In genomic region chr15:77014137-77015081, GRCh38 we compare ENCODE assay signal across 9 cellular contexts. TPM values are rescaled to one million over a fixed set of nuclear protein-coding genes. Genes with fewer than 3 reads are reported as not detected.
A peak's percentile ranks its signal among the peaks of the same experiment; 100 is the strongest.
DNase-seq lines count a peak whose midpoint lies in the region; ATAC-seq, FAIRE-seq and TF ChIP-seq lines count a peak whose summit lies in the region.
"Had no signal": no experiment of that assay in that cellular context is flagged by ENCODE, and none has a peak within 500 bp of the region (broad histone marks: within the 10 kb centered on the region; RNA-seq: fewer than 3 reads in every experiment).

No MANE protein-coding gene starts in this region.

- peak; percentile 57 for DNase-seq in GM18507 (ENCODE audit: extremely low spot score, insufficient read length, low read depth)
- peak; percentile 39 for DNase-seq in SIG-M5 (lab: John Stamatoyannopoulos, UW)
- no peak for DNase-seq in naive thymus-derived CD4-positive, alpha-beta T cell
- no peak for DNase-seq in RPMI8226
- no peak for DNase-seq in NCI-H2196 treated with DMSO at 0.1 percent for 48 hours (lab: John Stamatoyannopoulos, UW; ENCODE audit: unreplicated experiment)
- no peak for DNase-seq in testis
- DNase-seq in progenitor cell of endocrine pancreas (ENCODE audit: low spot score, unreplicated experiment) = no peak

- peak overlapping the region; percentile 87 to 97 (median 95) for H3K27ac Mint-ChIP-seq in naive thymus-derived CD4-positive, alpha-beta T cell
- H3K27ac Mint-ChIP-seq in progenitor cell of endocrine pancreas = no peak overlapping the region

- H3K4me3 Mint-ChIP-seq in naive thymus-derived CD4-positive, alpha-beta T cell = peak overlapping the region; percentile 27 to 91 (median 74)
- H3K4me3 Mint-ChIP-seq in progenitor cell of endocrine pancreas (ENCODE audit: low read depth) = no peak overlapping the region

- peak overlapping the region; percentile 58 for H3K27ac ChIP-seq in naive thymus-derived CD4-positive, alpha-beta T cell (ENCODE audit: low read depth, low read length)
- H3K27ac ChIP-seq in testis = no peak overlapping the region

- intact Hi-C loops in naive thymus-derived CD4-positive, alpha-beta T cell (cut with micrococcal nuclease) = loop anchor here in 1 of 2 donors (5.0 kb wide), 2 partner anchors 107 to 408 kb away; partner anchors contain the start of genes HMG20A, PEAK1 and SCAPER
- intact Hi-C loops in testis (cut with DNase I; ENCODE audit: low total_unique reads) = no loop called here

- FAIRE-seq in GM18507 (lab: Jason Lieb, UNC) = no peak
- FAIRE-seq: TTC549 had no signal

- H3K4me3 ChIP-seq in naive thymus-derived CD4-positive, alpha-beta T cell (ENCODE audit: low read length) = peak overlapping the region; percentile 43
- no peak overlapping the region for H3K4me3 ChIP-seq in testis

- CTCF ChIA-PET in naive thymus-derived CD4-positive, alpha-beta T cell (lab: Charles Lee) = interaction anchor here (1.2 to 2.1 kb wide), 4 partner anchors 8 to 41 kb away, joined by 4 to 13 read pairs (median 10); partner anchors contain the start of gene PSTPIP1

- peaks cover 0 to 24% (median 0%) of the 10 kb centered on the region in 3 experiments for H3K36me3 ChIP-seq in naive thymus-derived CD4-positive, alpha-beta T cell (ENCODE audit: control insufficient read depth in 2 of 3, insufficient read depth in 3 of 3, low read length in 3 of 3)
- no peaks in the 10 kb centered on the region for H3K36me3 ChIP-seq in testis (ENCODE audit: low read depth, missing control alignments)

- H3K27me3 Mint-ChIP-seq in naive thymus-derived CD4-positive, alpha-beta T cell = no peaks in the 10 kb centered on the region
- peaks cover 14% of the 10 kb centered on the region for H3K27me3 Mint-ChIP-seq in progenitor cell of endocrine pancreas

- no peaks in the 10 kb centered on the region for H3K27me3 ChIP-seq in naive thymus-derived CD4-positive, alpha-beta T cell (ENCODE audit: control insufficient read depth in 2 of 2, insufficient read depth in 2 of 2, low read length in 2 of 2)
- H3K27me3 ChIP-seq in testis = no peaks in the 10 kb centered on the region

- ATAC-seq in HG02571 (IDR thresholded peaks at IDR 0.05; ENCODE audit: unreplicated experiment) = peak; percentile 42
- peak; percentile 71 for ATAC-seq in naive thymus-derived CD4-positive, alpha-beta T cell

- H3K4me1 ChIP-seq in naive thymus-derived CD4-positive, alpha-beta T cell (ENCODE audit: control insufficient read depth in 2 of 2, insufficient read depth in 2 of 2, low read length in 2 of 2) = peaks cover 62 to 99% of the 10 kb centered on the region in 2 donors
- H3K4me1 ChIP-seq in testis = no peaks in the 10 kb centered on the region

- no peak for TF ChIP-seq POLR2A in testis (IDR thresholded peaks at IDR 0.05)

- H3K4me1 Mint-ChIP-seq in naive thymus-derived CD4-positive, alpha-beta T cell = peaks cover 60 to 93% (median 72%) of the 10 kb centered on the region in 7 donors
- H3K4me1 Mint-ChIP-seq in progenitor cell of endocrine pancreas (ENCODE audit: low read depth) = no peaks in the 10 kb centered on the region

- 88 to 89% methylated on average over 13 to 23 of the region's 23 CpGs for WGBS in testis, 2 donors

- no peaks in the 10 kb centered on the region for H3K9me3 Mint-ChIP-seq in naive thymus-derived CD4-positive, alpha-beta T cell
- H3K9me3 Mint-ChIP-seq in progenitor cell of endocrine pancreas (ENCODE audit: low read depth) = no peaks in the 10 kb centered on the region

- no peaks in the 10 kb centered on the region for H3K9me3 ChIP-seq in naive thymus-derived CD4-positive, alpha-beta T cell (ENCODE audit: control insufficient read depth in 2 of 3, low read length in 3 of 3)
- no peaks in the 10 kb centered on the region for H3K9me3 ChIP-seq in testis

- peaks cover 0 to 35% (median 6%) of the 10 kb centered on the region in 5 donors for H3K36me3 Mint-ChIP-seq in naive thymus-derived CD4-positive, alpha-beta T cell
- no peaks in the 10 kb centered on the region for H3K36me3 Mint-ChIP-seq in progenitor cell of endocrine pancreas (ENCODE audit: insufficient read depth)

- POLR2A ChIA-PET in naive thymus-derived CD4-positive, alpha-beta T cell (lab: Charles Lee) = interaction anchor here (1.1 to 2.7 kb wide), 7 partner anchors 9 to 21 kb away, joined by 3 to 45 read pairs (median 7); partner anchors contain the start of gene PSTPIP1

- TF ChIP-seq CTCF in testis (IDR thresholded peaks at IDR 0.05) = no peak
- TF ChIP-seq CTCF in progenitor cell of endocrine pancreas (IDR thresholded peaks at IDR 0.05; ENCODE audit: unreplicated experiment) = no peak

RNA-seq across cellular contexts. Expression of gene PSTPIP1, which starts 19.5 kb away (rescaled TPM):
- total RNA-seq in naive thymus-derived CD4-positive, alpha-beta T cell = 100 to 1,000 TPM; 101 to 182 (median 146) TPM
- 10 to 100 TPM; 29.1 to 38.2 TPM for polyA plus RNA-seq in naive thymus-derived CD4-positive, alpha-beta T cell
- total RNA-seq in testis (1 to 10 TPM; 5.0 to 8.6 TPM), progenitor cell of endocrine pancreas (not detected in 2 replicates)
- polyA plus RNA-seq in testis (ENCODE audit: insufficient read depth, low read depth, low replicate concordance) = 7.9 TPM

RNA-seq across cellular contexts. Expression of gene TSPAN3, which starts 56.5 kb away (rescaled TPM):
- total RNA-seq in naive thymus-derived CD4-positive, alpha-beta T cell = 10 to 100 TPM; 17.5 to 24.4 (median 21.7) TPM
- polyA plus RNA-seq in naive thymus-derived CD4-positive, alpha-beta T cell = 100 to 1,000 TPM in 1 of 2 donors, 10 to 100 TPM in 1; 74.7 to 101 TPM
- 100 to 1,000 TPM; 223 to 226 TPM for total RNA-seq in testis
- 197 TPM for polyA plus RNA-seq in testis (ENCODE audit: insufficient read depth, low read depth, low replicate concordance)
- total RNA-seq in progenitor cell of endocrine pancreas = 337 and 352 TPM in 2 replicates

Comparison
In these comparisons a context has a peak if more than half of its experiments do, and no peak if none do; other contexts are left out.
1. DNase-seq: peak in GM18507 (single experiment) and SIG-M5 (single experiment); none in naive thymus-derived CD4-positive, alpha-beta T cell (0 of 9), RPMI8226 (single experiment), NCI-H2196 treated with DMSO at 0.1 percent for 48 hours (single experiment), testis (single experiment) and progenitor cell of endocrine pancreas (single experiment).
2. RNA of gene PSTPIP1, which starts 19.5 kb away (total RNA-seq): 101 to 182 TPM in naive thymus-derived CD4-positive, alpha-beta T cell; 5.0 to 8.6 TPM in testis and not detected in progenitor cell of endocrine pancreas; every median in the first group is over 10 times any median in the second.
3. RNA of gene TSPAN3, which starts 56.5 kb away (total RNA-seq): 337 to 352 TPM in progenitor cell of endocrine pancreas and 223 to 226 TPM in testis; 17.5 to 24.4 TPM in naive thymus-derived CD4-positive, alpha-beta T cell; every median in the first group is over 4 times any median in the second.